ENCODE assay signal across 1 cellular context in the genomic region with DNA sequence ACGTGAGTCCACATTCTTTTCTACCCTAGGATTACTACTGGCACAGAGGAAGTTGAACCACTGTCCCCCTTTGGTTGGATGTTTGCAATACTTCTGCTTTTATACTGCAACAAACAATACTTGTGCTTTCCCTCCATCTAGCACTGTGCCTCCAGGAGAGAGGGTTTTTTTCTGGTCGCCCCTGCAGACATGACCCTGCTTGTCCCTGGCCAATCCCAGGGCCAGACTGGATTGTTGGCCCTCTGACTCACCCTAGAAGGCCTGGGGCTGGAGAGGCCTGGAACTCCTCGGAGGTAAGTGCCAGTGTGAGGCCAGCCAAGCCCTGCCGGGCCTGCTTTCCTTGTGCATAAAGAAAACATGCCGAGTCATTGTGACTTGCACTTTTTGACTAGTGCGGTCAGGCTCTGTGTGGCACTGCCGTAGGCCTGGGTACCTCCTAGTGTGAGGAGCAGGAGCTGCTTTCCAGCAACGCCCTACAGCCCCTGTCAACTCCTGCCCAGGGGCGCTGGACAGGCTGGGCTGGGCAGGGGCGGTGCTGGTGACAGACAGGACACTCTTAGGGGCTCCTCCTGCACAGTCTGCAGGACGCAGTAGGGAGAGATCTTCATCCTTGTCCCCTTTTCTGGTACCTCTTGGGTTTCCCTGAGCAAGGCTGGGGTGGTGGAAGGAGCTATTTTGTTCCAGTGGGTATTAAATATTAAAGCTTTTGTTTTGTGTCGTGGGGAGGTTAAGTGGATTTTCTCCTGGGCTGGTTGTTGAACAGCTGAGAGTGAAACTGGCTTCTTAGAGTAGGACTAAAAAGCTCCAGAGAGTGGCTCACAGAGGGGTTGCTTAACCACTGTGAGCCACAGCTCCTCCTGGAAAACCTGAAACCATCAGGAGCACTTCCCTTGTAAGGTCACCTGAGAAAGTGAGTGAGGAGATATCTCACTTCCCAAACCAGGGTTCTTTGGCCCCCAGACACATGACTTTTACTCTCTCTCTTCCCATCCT.
TF ChIP-seq lines count a peak whose summit lies in the region.

No MANE protein-coding gene starts in this region.

TF ChIP-seq in HepG2, 621 proteins besides CTCF, POLR2A, EP300 and RAD21 (continued from another document and continues in another):
- TF ChIP-seq SP1 (IDR thresholded peaks at IDR 0.05): no peak
- no peak for TF ChIP-seq SP1 (CRISPR knock-in tag; IDR thresholded peaks at IDR 0.05)
- TF ChIP-seq KDM2A (CRISPR knock-in tag; IDR thresholded peaks at IDR 0.05; ENCODE audit: borderline replicate concordance, low read depth): peak; percentile 70
- TF ChIP-seq KMT2A (CRISPR knock-in tag; IDR thresholded peaks at IDR 0.05): peak; percentile 35; the same call in 1 of the 2 replicates
- TF ChIP-seq NR3C1 (CRISPR knock-in tag; IDR thresholded peaks at IDR 0.05): no peak
- no peak for TF ChIP-seq ATF6 (CRISPR knock-in tag; conservative IDR thresholded peaks at IDR 0.05)
- no peak for TF ChIP-seq SOX6 (IDR thresholded peaks at IDR 0.05)
- TF ChIP-seq SOX6 (CRISPR knock-in tag; IDR thresholded peaks at IDR 0.05): peak; percentile 72
- TF ChIP-seq YEATS4 (CRISPR knock-in tag; IDR thresholded peaks at IDR 0.05; ENCODE audit: borderline replicate concordance): peak; percentile 58; the same call in 1 of the 2 replicates
- peak; percentile 85 for TF ChIP-seq MED1 (CRISPR knock-in tag; IDR thresholded peaks at IDR 0.05)
- TF ChIP-seq ZBTB38 (CRISPR knock-in tag; IDR thresholded peaks at IDR 0.05): peak; percentile 65; the same call in 1 of the 2 replicates
- TF ChIP-seq HDAC1 (CRISPR knock-in tag; IDR thresholded peaks at IDR 0.05): peak; percentile 62; the same call in 1 of the 2 replicates
- no peak for TF ChIP-seq BRD4 (CRISPR knock-in tag; IDR thresholded peaks at IDR 0.05)
- no peak for TF ChIP-seq ZNF282 (IDR thresholded peaks at IDR 0.05; ENCODE audit: partially characterized antibody)
- TF ChIP-seq SALL1 (CRISPR knock-in tag; IDR thresholded peaks at IDR 0.05): peak; percentile 80
- no peak for TF ChIP-seq FOXK2 (IDR thresholded peaks at IDR 0.05)
- no peak for TF ChIP-seq KAT2B (IDR thresholded peaks at IDR 0.05; ENCODE audit: borderline replicate concordance, low read depth, low read length)
- TF ChIP-seq, protein P1, sequence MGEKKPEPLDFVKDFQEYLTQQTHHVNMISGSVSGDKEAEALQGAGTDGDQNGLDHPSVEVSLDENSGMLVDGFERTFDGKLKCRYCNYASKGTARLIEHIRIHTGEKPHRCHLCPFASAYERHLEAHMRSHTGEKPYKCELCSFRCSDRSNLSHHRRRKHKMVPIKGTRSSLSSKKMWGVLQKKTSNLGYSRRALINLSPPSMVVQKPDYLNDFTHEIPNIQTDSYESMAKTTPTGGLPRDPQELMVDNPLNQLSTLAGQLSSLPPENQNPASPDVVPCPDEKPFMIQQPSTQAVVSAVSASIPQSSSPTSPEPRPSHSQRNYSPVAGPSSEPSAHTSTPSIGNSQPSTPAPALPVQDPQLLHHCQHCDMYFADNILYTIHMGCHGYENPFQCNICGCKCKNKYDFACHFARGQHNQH (CRISPR knock-in tag; IDR thresholded peaks at IDR 0.05): peak; percentile 55; the same call in 1 of the 2 replicates
- TF ChIP-seq REL (CRISPR knock-in tag; conservative IDR thresholded peaks at IDR 0.05): no peak
- TF ChIP-seq ZNF547 (CRISPR knock-in tag; IDR thresholded peaks at IDR 0.05): no peak
- TF ChIP-seq STAG1 (CRISPR knock-in tag; IDR thresholded peaks at IDR 0.05): peak; percentile 19
- TF ChIP-seq JUND (CRISPR knock-in tag; IDR thresholded peaks at IDR 0.05): no peak
- TF ChIP-seq ZBTB33 (CRISPR knock-in tag; IDR thresholded peaks at IDR 0.05): peak; percentile 49; the same call in 1 of the 2 replicates
- TF ChIP-seq MBD4 (IDR thresholded peaks at IDR 0.05; ENCODE audit: borderline replicate concordance, low read length): no peak
- peak; percentile 93 for TF ChIP-seq SAP130 (CRISPR knock-in tag; IDR thresholded peaks at IDR 0.05; ENCODE audit: low read depth)
- TF ChIP-seq, protein P2, sequence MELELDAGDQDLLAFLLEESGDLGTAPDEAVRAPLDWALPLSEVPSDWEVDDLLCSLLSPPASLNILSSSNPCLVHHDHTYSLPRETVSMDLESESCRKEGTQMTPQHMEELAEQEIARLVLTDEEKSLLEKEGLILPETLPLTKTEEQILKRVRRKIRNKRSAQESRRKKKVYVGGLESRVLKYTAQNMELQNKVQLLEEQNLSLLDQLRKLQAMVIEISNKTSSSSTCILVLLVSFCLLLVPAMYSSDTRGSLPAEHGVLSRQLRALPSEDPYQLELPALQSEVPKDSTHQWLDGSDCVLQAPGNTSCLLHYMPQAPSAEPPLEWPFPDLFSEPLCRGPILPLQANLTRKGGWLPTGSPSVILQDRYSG (CRISPR knock-in tag; IDR thresholded peaks at IDR 0.05): no peak
- TF ChIP-seq FOXA3 (CRISPR knock-in tag; IDR thresholded peaks at IDR 0.05): peak; percentile 59
- TF ChIP-seq, protein P3, sequence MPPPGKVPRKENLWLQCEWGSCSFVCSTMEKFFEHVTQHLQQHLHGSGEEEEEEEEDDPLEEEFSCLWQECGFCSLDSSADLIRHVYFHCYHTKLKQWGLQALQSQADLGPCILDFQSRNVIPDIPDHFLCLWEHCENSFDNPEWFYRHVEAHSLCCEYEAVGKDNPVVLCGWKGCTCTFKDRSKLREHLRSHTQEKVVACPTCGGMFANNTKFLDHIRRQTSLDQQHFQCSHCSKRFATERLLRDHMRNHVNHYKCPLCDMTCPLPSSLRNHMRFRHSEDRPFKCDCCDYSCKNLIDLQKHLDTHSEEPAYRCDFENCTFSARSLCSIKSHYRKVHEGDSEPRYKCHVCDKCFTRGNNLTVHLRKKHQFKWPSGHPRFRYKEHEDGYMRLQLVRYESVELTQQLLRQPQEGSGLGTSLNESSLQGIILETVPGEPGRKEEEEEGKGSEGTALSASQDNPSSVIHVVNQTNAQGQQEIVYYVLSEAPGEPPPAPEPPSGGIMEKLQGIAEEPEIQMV (CRISPR knock-in tag; IDR thresholded peaks at IDR 0.05; ENCODE audit: low read depth): no peak
- TF ChIP-seq FOXM1 (CRISPR knock-in tag; IDR thresholded peaks at IDR 0.05): no peak
- no peak for TF ChIP-seq FOXJ3 (CRISPR knock-in tag; IDR thresholded peaks at IDR 0.05; ENCODE audit: borderline replicate concordance)
- TF ChIP-seq PHF8 (CRISPR knock-in tag; IDR thresholded peaks at IDR 0.05): peak; percentile 58; the same call in 1 of the 2 replicates
- TF ChIP-seq FOXC1 (CRISPR knock-in tag; IDR thresholded peaks at IDR 0.05; ENCODE audit: borderline replicate concordance): no peak
- TF ChIP-seq ZNF446 (CRISPR knock-in tag; IDR thresholded peaks at IDR 0.05): no peak
- TF ChIP-seq YEATS2 (CRISPR knock-in tag; IDR thresholded peaks at IDR 0.05; ENCODE audit: borderline replicate concordance): peak; percentile 84
- no peak for TF ChIP-seq PRDM4 (CRISPR knock-in tag; IDR thresholded peaks at IDR 0.05; ENCODE audit: borderline replicate concordance)
- no peak for TF ChIP-seq RELA (CRISPR knock-in tag; IDR thresholded peaks at IDR 0.05)
- no peak for TF ChIP-seq RAD51 (IDR thresholded peaks at IDR 0.05; ENCODE audit: borderline replicate concordance)
- no peak for TF ChIP-seq FOXP1 (IDR thresholded peaks at IDR 0.05)
- no peak for TF ChIP-seq FOXP1 (CRISPR knock-in tag; IDR thresholded peaks at IDR 0.05)
- no peak for TF ChIP-seq ZNF17 (CRISPR knock-in tag; IDR thresholded peaks at IDR 0.05)
- 0 out of 2 replicates have a peak, but pooled peaks have one; percentile 63 for TF ChIP-seq AKAP8 (CRISPR knock-in tag; IDR thresholded peaks at IDR 0.05)
- peak; percentile 78; the same call in 1 of the 2 replicates for TF ChIP-seq HDAC2 (CRISPR knock-in tag; IDR thresholded peaks at IDR 0.05)
- no peak for TF ChIP-seq SIX4 (CRISPR knock-in tag; IDR thresholded peaks at IDR 0.05)
- TF ChIP-seq ZNF574 (CRISPR knock-in tag; IDR thresholded peaks at IDR 0.05): peak; percentile 54; the same call in 1 of the 2 replicates
- no peak for TF ChIP-seq AGO2 (optimal IDR thresholded peaks at IDR 0.05; ENCODE audit: low read depth, low read length)
- TF ChIP-seq ZNF644 (CRISPR knock-in tag; IDR thresholded peaks at IDR 0.05; ENCODE audit: low read depth): 0 out of 2 replicates have a peak, but pooled peaks have one; percentile 23
- TF ChIP-seq, protein P4, sequence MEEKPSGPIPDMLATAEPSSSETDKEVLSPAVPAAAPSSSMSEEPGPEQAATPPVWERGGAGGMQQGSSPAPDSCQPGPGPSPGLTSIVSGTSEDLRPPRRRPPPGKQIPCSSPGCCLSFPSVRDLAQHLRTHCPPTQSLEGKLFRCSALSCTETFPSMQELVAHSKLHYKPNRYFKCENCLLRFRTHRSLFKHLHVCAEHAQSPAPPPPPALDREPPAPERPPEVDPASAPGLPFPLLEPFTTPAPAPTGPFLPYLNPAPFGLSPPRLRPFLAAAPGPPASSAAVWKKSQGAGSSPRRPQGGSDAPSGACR (CRISPR knock-in tag; IDR thresholded peaks at IDR 0.05): 0 out of 2 replicates have a peak, but pooled peaks have one; percentile 64
- no peak for TF ChIP-seq ZNF34 (CRISPR knock-in tag; IDR thresholded peaks at IDR 0.05; ENCODE audit: borderline replicate concordance)
- no peak for TF ChIP-seq ZBTB1 (CRISPR knock-in tag; IDR thresholded peaks at IDR 0.05; ENCODE audit: borderline replicate concordance)
- TF ChIP-seq RCOR2 (CRISPR knock-in tag; IDR thresholded peaks at IDR 0.05): no peak
- TF ChIP-seq KLF9 (CRISPR knock-in tag; IDR thresholded peaks at IDR 0.05; ENCODE audit: low read depth): no peak
- peak; percentile 95; the same call in 2 of the 3 replicates for TF ChIP-seq MXI1 (IDR thresholded peaks at IDR 0.05; ENCODE audit: borderline replicate concordance, low read depth, low read length)
